8 cellular contexts compared by ENCODE assay signal in the genomic region with DNA sequence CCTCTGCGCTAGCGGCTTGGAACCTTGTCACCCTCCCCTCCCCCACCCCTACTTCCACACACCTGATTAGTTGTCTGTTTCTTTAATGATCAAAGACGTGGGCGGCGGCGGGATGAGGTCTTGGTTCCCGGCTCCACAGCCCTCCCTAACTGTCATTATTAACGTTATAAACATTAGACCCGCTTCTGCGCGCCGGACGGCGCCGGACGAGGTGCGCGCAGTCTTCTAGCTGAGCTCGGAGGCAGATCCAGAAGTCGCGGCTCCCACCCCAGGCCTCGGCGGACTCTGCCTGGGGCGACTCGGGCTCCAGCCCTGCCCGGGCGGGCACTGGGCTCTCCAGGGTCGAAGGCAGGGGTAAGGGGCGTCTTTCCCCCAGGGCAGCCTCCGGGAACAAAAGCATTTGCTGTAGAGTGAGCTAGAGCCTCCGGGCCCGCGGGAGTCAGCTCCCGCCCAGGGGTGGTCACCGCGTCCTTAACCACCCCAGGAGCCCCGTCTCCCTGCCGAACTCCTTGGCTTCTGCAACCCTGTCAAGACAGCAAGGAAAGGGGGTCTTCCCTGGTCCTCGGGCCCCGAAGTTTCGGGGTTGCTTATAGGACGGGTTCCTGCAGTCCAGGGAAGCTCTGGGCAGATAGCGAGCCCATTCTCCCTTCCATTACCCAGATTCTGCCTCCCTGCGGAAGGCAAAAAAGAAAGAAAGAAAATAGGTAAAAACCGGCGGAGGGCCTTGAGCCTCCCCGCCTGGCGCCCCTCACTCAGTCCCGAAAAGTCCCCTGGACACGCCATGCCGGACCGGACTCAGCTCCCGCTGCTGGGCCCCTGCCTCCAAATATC. TPM values are rescaled to one million over a fixed set of nuclear protein-coding genes. Genes with fewer than 3 reads are reported as not detected.
DNase-seq lines count a peak whose midpoint lies in the region; ATAC-seq and TF ChIP-seq lines count a peak whose summit lies in the region.

No MANE protein-coding gene starts in this region.

- DNase-seq in AG09309 (ENCODE audit: low read depth) (no peak), choroid plexus epithelial cell (ENCODE audit: low read depth) (no peak), mucosa of descending colon (no peak), HT-29 (ENCODE audit: low spot score) (no peak), RWPE1 (ENCODE audit: low spot score) (no peak)

- H2AFZ ChIP-seq in KMS-11 (ENCODE audit: low read depth) = no peak overlapping the region; the same call in 1 of the 2 replicates

- TF ChIP-seq CTCF in AG09309 (IDR thresholded peaks at IDR 0.05; ENCODE audit: control insufficient read depth, insufficient read depth, low read depth, low read length, missing control alignments) = no peak
- TF ChIP-seq CTCF in KMS-11 (conservative IDR thresholded peaks at IDR 0.05; ENCODE audit: low read depth, low read length) = no peak
- no peak for TF ChIP-seq CTCF in choroid plexus epithelial cell (conservative IDR thresholded peaks at IDR 0.05; ENCODE audit: low read depth, low read length)
- no peak for TF ChIP-seq CTCF in mucosa of descending colon (IDR thresholded peaks at IDR 0.05)
- no peak for TF ChIP-seq CTCF in RWPE1 (conservative IDR thresholded peaks at IDR 0.05; ENCODE audit: low read depth)

- peaks cover 5% of the 10 kb centered on the region for H3K4me1 ChIP-seq in KMS-11 (ENCODE audit: low read depth, poor library complexity, severe bottlenecking)
- H3K4me1 ChIP-seq in mucosa of descending colon (ENCODE audit: low read depth) = peaks cover 8% of the 10 kb centered on the region

- H3K9ac ChIP-seq in KMS-11 = no peak overlapping the region

- ATAC-seq in mucosa of descending colon = peak; percentile 22
- ATAC-seq in HG03432 (IDR thresholded peaks at IDR 0.05; ENCODE audit: unreplicated experiment) = no peak
- no peak for ATAC-seq in GM18520 (IDR thresholded peaks at IDR 0.05; ENCODE audit: unreplicated experiment)

- no peaks in the 10 kb centered on the region for H3K9me3 ChIP-seq in mucosa of descending colon

- H3K4me3 ChIP-seq in AG09309 (ENCODE audit: control insufficient read depth, low read depth, low read length) (peak overlapping the region; percentile 37), KMS-11 (IDR thresholded peaks at IDR 0.05; ENCODE audit: insufficient read depth, low read depth, low read length) (no peak overlapping the region), choroid plexus epithelial cell (ENCODE audit: low read depth, low read length) (peak overlapping the region; percentile 51), mucosa of descending colon (no peak overlapping the region)

- intact Hi-C loops in mucosa of descending colon (cut with DNase I, micrococcal nuclease) = loop anchor here (2.0 to 10.0 kb wide), 2 partner anchors 187 to 193 kb away; no protein-coding TSS in a partner anchor

- H3K79me2 ChIP-seq in KMS-11 (ENCODE audit: insufficient read depth, low read depth) = no peaks in the 10 kb centered on the region

- no peaks in the 10 kb centered on the region for H3K36me3 ChIP-seq in KMS-11 (ENCODE audit: insufficient read depth)
- H3K36me3 ChIP-seq in mucosa of descending colon (ENCODE audit: low read depth) = no peaks in the 10 kb centered on the region

- H3K4me2 ChIP-seq in KMS-11 = peak overlapping the region; percentile 48

- H3K27me3 ChIP-seq in KMS-11 (ENCODE audit: insufficient read depth, low read depth) = peaks cover 69% of the 10 kb centered on the region

- POLR2A ChIA-PET in RWPE1 (lab: Yijun Ruan, JAX; ENCODE audit: low non-redundant PET) = no interaction called here

- no peak overlapping the region for H3K27ac ChIP-seq in KMS-11
- H3K27ac ChIP-seq in RWPE1 = no peak overlapping the region

- CTCF ChIA-PET in RWPE1 (lab: Yijun Ruan, JAX) = interaction anchor here (0.7 to 4.7 kb wide), 11 partner anchors 12 to 194 kb away, joined by 3 to 47 read pairs (median 8); no protein-coding TSS in a partner anchor

- no peaks in the 10 kb centered on the region for H4K20me1 ChIP-seq in KMS-11 (ENCODE audit: insufficient read depth)

RNA-seq across cellular contexts. Expression of a gene that starts 2.2 kb away (rescaled TPM):
- total RNA-seq in mucosa of descending colon = 1 to 10 TPM in 2 of 3 donors, under 1 TPM in 1; 0.38 to 1.7 (median 1.1) TPM
- total RNA-seq in HT-29 (2014; rRNA removed; shearing (Covaris generic)) = not detected in 2 replicates

RNA-seq across cellular contexts. Expression of a gene that starts 45.3 kb away (rescaled TPM):
- total RNA-seq in mucosa of descending colon = 10 to 100 TPM in 1 of 3 donors, 1 to 10 TPM in 2; 4.9 to 29.9 (median 7.4) TPM
- not detected in 2 replicates for total RNA-seq in HT-29 (2014; rRNA removed; shearing (Covaris generic))

RNA-seq across cellular contexts. Expression of a gene that starts 45.8 kb away (rescaled TPM):
- not detected for total RNA-seq in mucosa of descending colon
- total RNA-seq in HT-29 (2014; rRNA removed; shearing (Covaris generic)) = not detected in 2 replicates

Comparison
In these comparisons a context has a peak if more than half of its experiments do, and no peak if none do; other contexts are left out.
1. H3K4me3 ChIP-seq: peak in AG09309 (single experiment) and choroid plexus epithelial cell (single experiment); none in KMS-11 (single experiment) and mucosa of descending colon (single experiment).